In genomic region chr6:125750692-125751333, GRCh38 we compare ENCODE assay signal across 9 cellular contexts. TPM values are rescaled to one million over a fixed set of nuclear protein-coding genes. Genes with fewer than 3 reads are reported as not detected.
DNase-seq lines count a peak whose midpoint lies in the region; ATAC-seq and TF ChIP-seq lines count a peak whose summit lies in the region.
"Had no signal": no experiment of that assay in that cellular context is flagged by ENCODE, and none has a peak within 500 bp of the region (broad histone marks: within the 10 kb centered on the region; RNA-seq: fewer than 3 reads in every experiment).

No MANE protein-coding gene starts in this region.

- no CpG with 5 or more reads among the region's 4 CpGs for WGBS in iPS DF 6.9 (ENCODE audit: insufficient coverage, insufficient read length)

- CTCF ChIA-PET in activated CD4-positive, alpha-beta T cell treated with anti-CD3 and anti-CD28 coated beads for 36 hours (lab: Charles Lee) = interaction anchor here (0.8 to 4.1 kb wide), 5 partner anchors 9 to 437 kb away, joined by 3 to 66 read pairs (median 4); no protein-coding TSS in a partner anchor

- ATAC-seq in activated CD4-positive, alpha-beta T cell treated with anti-CD3 and anti-CD28 coated beads for 36 hours = no peak
- ATAC-seq in GM21360 (IDR thresholded peaks at IDR 0.05; ENCODE audit: unreplicated experiment) (no peak), GM21576 (IDR thresholded peaks at IDR 0.05; ENCODE audit: unreplicated experiment) (no peak)

- no peaks in the 10 kb centered on the region for H3K36me3 ChIP-seq in WERI-Rb-1
- H3K36me3 ChIP-seq in iPS DF 6.9 (ENCODE audit: control insufficient read depth, insufficient read depth, low read length) = no peaks in the 10 kb centered on the region
- H3K36me3 ChIP-seq: uterus had no signal

- H3K27me3 ChIP-seq in WERI-Rb-1 (ENCODE audit: insufficient read depth, low read depth, severe bottlenecking) = peaks cover 21% of the 10 kb centered on the region
- H3K27me3 ChIP-seq in iPS DF 6.9 (ENCODE audit: control insufficient read depth, insufficient read depth, low read length) = peaks cover 8% of the 10 kb centered on the region; the same call in 1 of the 2 replicates

- H3K9me3 ChIP-seq in WERI-Rb-1 (ENCODE audit: severe bottlenecking) (no peaks in the 10 kb centered on the region), iPS DF 6.9 (ENCODE audit: control insufficient read depth, insufficient read depth, low read length) (no peaks in the 10 kb centered on the region)
- H3K9me3 ChIP-seq: uterus had no signal

- H3K36me3 Mint-ChIP-seq in activated CD4-positive, alpha-beta T cell treated with anti-CD3 and anti-CD28 coated beads for 36 hours (ENCODE audit: low read depth) = no peaks in the 10 kb centered on the region

- peaks cover 53% of the 10 kb centered on the region for H3K27me3 Mint-ChIP-seq in activated CD4-positive, alpha-beta T cell treated with anti-CD3 and anti-CD28 coated beads for 36 hours

- no peaks in the 10 kb centered on the region; the same call in none of the 2 replicates for H3K4me1 ChIP-seq in iPS DF 6.9 (ENCODE audit: control insufficient read depth, insufficient read depth, low read length)
- H3K4me1 ChIP-seq: uterus had no signal

- intact Hi-C loops in activated CD4-positive, alpha-beta T cell treated with anti-CD3 and anti-CD28 coated beads for 36 hours (cut with DNase I, micrococcal nuclease) = loop anchor here (5.0 to 10.0 kb wide), 2 partner anchors 236 to 239 kb away; no protein-coding TSS in a partner anchor

- no peak overlapping the region for H3K27ac Mint-ChIP-seq in activated CD4-positive, alpha-beta T cell treated with anti-CD3 and anti-CD28 coated beads for 36 hours

- H3K4me3 Mint-ChIP-seq in activated CD4-positive, alpha-beta T cell treated with anti-CD3 and anti-CD28 coated beads for 36 hours = peak overlapping the region; percentile 74

- no peak for TF ChIP-seq CTCF in WERI-Rb-1 (IDR thresholded peaks at IDR 0.05; ENCODE audit: low read depth, low read length)

- H3K9me3 Mint-ChIP-seq in activated CD4-positive, alpha-beta T cell treated with anti-CD3 and anti-CD28 coated beads for 36 hours (ENCODE audit: low read depth) = no peaks in the 10 kb centered on the region

- H3K4me1 Mint-ChIP-seq in activated CD4-positive, alpha-beta T cell treated with anti-CD3 and anti-CD28 coated beads for 36 hours = peaks cover 33% of the 10 kb centered on the region

- H3K4me3 ChIP-seq in WERI-Rb-1 (ENCODE audit: low read depth, low read length) (peak overlapping the region; percentile 70), iPS DF 6.9 (ENCODE audit: low read length) (peak overlapping the region; percentile 55; the same call in 1 of the 2 replicates), skin epidermis (peak overlapping the region in 4 of 7 experiments; percentile 60 to 68 (median 62))

- H3K27ac ChIP-seq in WERI-Rb-1 = no peak overlapping the region
- no peak overlapping the region for H3K27ac ChIP-seq in iPS DF 6.9 (ENCODE audit: low read length)
- H3K27ac ChIP-seq in skin epidermis = peak overlapping the region in 1 of 21 experiments; percentile 28

- DNase-seq in activated CD4-positive, alpha-beta T cell treated with anti-CD3 and anti-CD28 coated beads for 36 hours = no peak
- no peak for DNase-seq in activated CD4-positive, alpha-beta T cell treated with anti-CD3 and anti-CD28 coated beads, Interleukin-2, amount 50 U/mL, for 4 hours
- DNase-seq in WERI-Rb-1 (no peak), iPS DF 6.9 (ENCODE audit: low read depth, low spot score) (no peak), NCI-H82 treated with DMSO at 0.1 percent for 48 hours (lab: John Stamatoyannopoulos, UW; ENCODE audit: unreplicated experiment) (no peak)
- DNase-seq: uterus had no signal

- POLR2A ChIA-PET in activated CD4-positive, alpha-beta T cell treated with anti-CD3 and anti-CD28 coated beads for 36 hours (lab: Charles Lee) = no interaction called here

RNA-seq across cellular contexts. Expression of gene HEY2, which starts 1.4 kb away (rescaled TPM):
- total RNA-seq in activated CD4-positive, alpha-beta T cell treated with anti-CD3 and anti-CD28 coated beads for 36 hours = not detected

RNA-seq across cellular contexts. Expression of gene NCOA7, which starts 39.9 kb away (rescaled TPM):
- 10 to 100 TPM; 54.3 to 67.4 TPM for total RNA-seq in activated CD4-positive, alpha-beta T cell treated with anti-CD3 and anti-CD28 coated beads for 36 hours
